8 cellular contexts compared by ENCODE assay signal in genomic region chr17:28712705-28713415, GRCh38. TPM values are rescaled to one million over a fixed set of nuclear protein-coding genes. Genes with fewer than 3 reads are reported as not detected.
DNase-seq lines count a peak whose midpoint lies in the region; ATAC-seq and TF ChIP-seq lines count a peak whose summit lies in the region.
"Had no signal": no experiment of that assay in that cellular context is flagged by ENCODE, and none has a peak within 500 bp of the region (broad histone marks: within the 10 kb centered on the region; RNA-seq: fewer than 3 reads in every experiment).

No MANE protein-coding gene starts in this region.

- H3K4me3 ChIP-seq in endodermal cell (ENCODE audit: low read length), result no peak overlapping the region

- H3K4me3 Mint-ChIP-seq in endodermal cell, result peak overlapping the region; percentile 75
- peak overlapping the region; percentile 86 to 92 for H3K4me3 Mint-ChIP-seq in stimulated activated naive CD8-positive, alpha-beta T cell treated with anti-CD3 and anti-CD28 coated beads, Interleukin-15, amount 100 ng/mL, for 72 hours

- H3K4me1 Mint-ChIP-seq in endodermal cell, result peaks cover 17% of the 10 kb centered on the region
- H3K4me1 Mint-ChIP-seq in stimulated activated naive CD8-positive, alpha-beta T cell treated with anti-CD3 and anti-CD28 coated beads, Interleukin-15, amount 100 ng/mL, for 72 hours, result peaks cover 24% of the 10 kb centered on the region

- TF ChIP-seq CTCF in endodermal cell (conservative IDR thresholded peaks at IDR 0.05), result no peak

- peaks cover 22% of the 10 kb centered on the region for H3K36me3 Mint-ChIP-seq in endodermal cell (ENCODE audit: low read depth)

- intact Hi-C loops in Right ventricle myocardium inferior (cut with DNase I), result no loop called here
- intact Hi-C loops in Right ventricle myocardium superior (cut with DNase I), result no loop called here

- no peak overlapping the region for H3K9ac ChIP-seq in endodermal cell (ENCODE audit: extremely low read depth, low read length, poor library complexity, severe bottlenecking)

- H3K36me3 ChIP-seq in endodermal cell (ENCODE audit: control insufficient read depth, insufficient read depth, low read length), result peaks cover 27% of the 10 kb centered on the region

- ATAC-seq in Right ventricle myocardium inferior (no peak), Right ventricle myocardium superior (ENCODE audit: poor library complexity) (no peak)
- ATAC-seq in stimulated activated naive CD8-positive, alpha-beta T cell treated with anti-CD3 and anti-CD28 coated beads, Interleukin-15, amount 100 ng/mL, for 72 hours, result no peak

- no peaks in the 10 kb centered on the region for H3K9me3 ChIP-seq in endodermal cell (ENCODE audit: control insufficient read depth, low read length)

- H3K27me3 ChIP-seq in endodermal cell (ENCODE audit: control insufficient read depth, insufficient read depth, low read length, poor library complexity, severe bottlenecking), result no peaks in the 10 kb centered on the region

- WGBS in endodermal cell (ENCODE audit: insufficient coverage in 1 of 2, insufficient read length in 1 of 2), 2 experiments, result 82 to 93% methylated on average over 3 to 6 of the region's 7 CpGs

- peak; percentile 9 for DNase-seq in Right ventricle myocardium inferior (ENCODE audit: missing footprints)
- DNase-seq in Right ventricle myocardium superior, result no peak
- DNase-seq in endodermal cell, result peak; percentile 52
- no peak for DNase-seq in stimulated activated naive CD8-positive, alpha-beta T cell treated with anti-CD3 and anti-CD28 coated beads, Interleukin-15, amount 100 ng/mL, for 72 hours
- DNase-seq in middle frontal gyrus (ENCODE audit: extremely low spot score, low spot score), result no peak
- DNase-seq in NCI-H2107 treated with DMSO at 0.1 percent for 48 hours (lab: John Stamatoyannopoulos, UW; ENCODE audit: unreplicated experiment), result no peak
- DNase-seq: NCI-H146, SHP77 treated with DMSO at 0.1 percent for 48 hours had no signal

- peak overlapping the region; percentile 98 for H3K27ac Mint-ChIP-seq in endodermal cell
- H3K27ac Mint-ChIP-seq in stimulated activated naive CD8-positive, alpha-beta T cell treated with anti-CD3 and anti-CD28 coated beads, Interleukin-15, amount 100 ng/mL, for 72 hours, result peak overlapping the region; percentile 22 to 91

- no peaks in the 10 kb centered on the region for H3K27me3 Mint-ChIP-seq in endodermal cell (ENCODE audit: insufficient read depth)
- peaks cover 41% of the 10 kb centered on the region for H3K27me3 Mint-ChIP-seq in stimulated activated naive CD8-positive, alpha-beta T cell treated with anti-CD3 and anti-CD28 coated beads, Interleukin-15, amount 100 ng/mL, for 72 hours

- peak overlapping the region; percentile 89 for H3K27ac ChIP-seq in endodermal cell (ENCODE audit: low read depth, low read length)

- H3K4me1 ChIP-seq in endodermal cell (ENCODE audit: control insufficient read depth, insufficient read depth, low read length), result no peaks in the 10 kb centered on the region

- no peaks in the 10 kb centered on the region for H3K9me3 Mint-ChIP-seq in endodermal cell
- H3K9me3 Mint-ChIP-seq in stimulated activated naive CD8-positive, alpha-beta T cell treated with anti-CD3 and anti-CD28 coated beads, Interleukin-15, amount 100 ng/mL, for 72 hours, result no peaks in the 10 kb centered on the region

RNA-seq across cellular contexts. Expression of gene PROCA1, which starts 1.2 kb away (rescaled TPM):
- 0.73 TPM for total RNA-seq in Right ventricle myocardium inferior
- 1.3 TPM for total RNA-seq in Right ventricle myocardium superior
- 10 to 100 TPM; 28.7 to 41.6 TPM for total RNA-seq in endodermal cell
- polyA plus RNA-seq in endodermal cell (2013, experiment 1 of 2), result 20.6 TPM
- 19.2 TPM for polyA plus RNA-seq in endodermal cell (2013, experiment 2 of 2)

RNA-seq across cellular contexts. Expression of gene RAB34, which starts 4.8 kb away (rescaled TPM):
- 16.2 TPM for total RNA-seq in Right ventricle myocardium inferior
- total RNA-seq in Right ventricle myocardium superior, result 14.5 TPM
- total RNA-seq in endodermal cell, result 100 to 1,000 TPM; 111 to 112 TPM
- 92.9 TPM for polyA plus RNA-seq in endodermal cell (2013, experiment 1 of 2)
- 105 TPM for polyA plus RNA-seq in endodermal cell (2013, experiment 2 of 2)

RNA-seq across cellular contexts. Expression of gene RPL23A, which starts 6.9 kb away (rescaled TPM):
- total RNA-seq in Right ventricle myocardium inferior, result 945 TPM
- 858 TPM for total RNA-seq in Right ventricle myocardium superior
- total RNA-seq in endodermal cell, result 1,000 to 10,000 TPM; 1,639 TPM
- polyA plus RNA-seq in endodermal cell (2013, experiment 1 of 2), result 2,129 TPM
- 2,042 TPM for polyA plus RNA-seq in endodermal cell (2013, experiment 2 of 2)

RNA-seq across cellular contexts. Expression of gene TLCD1, which starts 13.2 kb away (rescaled TPM):
- 2.4 TPM for total RNA-seq in Right ventricle myocardium inferior
- 1.9 TPM for total RNA-seq in Right ventricle myocardium superior
- total RNA-seq in endodermal cell, result 10 to 100 TPM; 17.0 to 22.9 TPM
- 8.3 TPM for polyA plus RNA-seq in endodermal cell (2013, experiment 1 of 2)
- 7.2 TPM for polyA plus RNA-seq in endodermal cell (2013, experiment 2 of 2)

RNA-seq across cellular contexts. Expression of gene NEK8, which starts 15.7 kb away (rescaled TPM):
- 0.60 TPM for total RNA-seq in Right ventricle myocardium inferior
- total RNA-seq in Right ventricle myocardium superior, result 0.30 TPM
- total RNA-seq in endodermal cell, result 10 to 100 TPM; 11.2 to 15.7 TPM
- 5.7 TPM for polyA plus RNA-seq in endodermal cell (2013, experiment 1 of 2)
- 5.5 TPM for polyA plus RNA-seq in endodermal cell (2013, experiment 2 of 2)

Comparison
In these comparisons a context has a peak if more than half of its experiments do, and no peak if none do; other contexts are left out.
1. DNase-seq: peak in Right ventricle myocardium inferior (single experiment) and endodermal cell (single experiment); none in Right ventricle myocardium superior (single experiment), stimulated activated naive CD8-positive, alpha-beta T cell treated with anti-CD3 and anti-CD28 coated beads, Interleukin-15, amount 100 ng/mL, for 72 hours (0 of 2), middle frontal gyrus (single experiment) and NCI-H2107 treated with DMSO at 0.1 percent for 48 hours (single experiment).
2. RNA of gene PROCA1, which starts 1.2 kb away (total RNA-seq): 28.7 to 41.6 TPM in endodermal cell; 1.3 TPM in Right ventricle myocardium superior (single experiment) and 0.73 TPM in Right ventricle myocardium inferior (single experiment); every median in the first group is over 10 times any median in the second.